ENCODE assay signal across 20 cellular contexts in genomic region chr2:113258748-113259147, GRCh38. TPM values are rescaled to one million over a fixed set of nuclear protein-coding genes. Genes with fewer than 3 reads are reported as not detected.
"Had no signal": no experiment of that assay in that cellular context is flagged by ENCODE, and none has a peak within 500 bp of the region (broad histone marks: within the 10 kb centered on the region; RNA-seq: fewer than 3 reads in every experiment).

No MANE protein-coding gene starts in this region.

- H3K9me3 Mint-ChIP-seq: neural crest cell had no signal

- ATAC-seq: left cardiac atrium; right cardiac atrium; stimulated activated naive CD8-positive, alpha-beta T cell treated with anti-CD3 and anti-CD28 coated beads, Interleukin-15, Interleukin-2, amounts not matched to agents 100 U/mL and 50 U/mL, for 24 hours had no signal

- H3K4me3 ChIP-seq: dorsolateral prefrontal cortex, hepatocyte, ovary, suprapubic skin, tibial artery had no signal

- H3K4me3 Mint-ChIP-seq: neural crest cell had no signal

- H3K27me3 ChIP-seq: ovary, suprapubic skin had no signal

- H3K9me3 ChIP-seq: ovary, suprapubic skin, tibial artery had no signal

- H3K36me3 ChIP-seq: ovary, suprapubic skin had no signal

- H3K27ac ChIP-seq: dorsolateral prefrontal cortex, hepatocyte, ovary, suprapubic skin had no signal

- DNase-seq: cortex of kidney; dorsolateral prefrontal cortex; effector CD8-positive, alpha-beta T cell; foreskin melanocyte; head of caudate nucleus; kidney; left cardiac atrium; mesendoderm; naive B cell; nucleus accumbens; ovary; right cardiac atrium; small intestine; stimulated activated CD4-positive, alpha-beta T cell treated with anti-CD3 and anti-CD28 coated beads, Interleukin-12 subunit alpha, Interleukin-12 subunit beta, amount 100 ng/mL, for 4 hours; stimulated activated CD4-positive, alpha-beta T cell treated with anti-CD3 and anti-CD28 coated beads, Interleukin-2, amount 100 ng/mL, for 48 hours; stimulated activated naive CD8-positive, alpha-beta T cell treated with anti-CD3 and anti-CD28 coated beads, Interleukin-15, Interleukin-2, amounts not matched to agents 100 U/mL and 50 U/mL, for 24 hours; tibial artery had no signal

RNA-seq across cellular contexts. Expression of gene PAX8, which starts 20.0 kb away (rescaled TPM):
- total RNA-seq: hepatocyte had no signal
